ENCODE assay signal across 8 cellular contexts in genomic region chr6:77740380-77740779, GRCh38.
A peak's percentile ranks its signal among the peaks of the same experiment; 100 is the strongest.
DNase-seq lines count a peak whose midpoint lies in the region; ATAC-seq and TF ChIP-seq lines count a peak whose summit lies in the region.

No MANE protein-coding gene starts in this region.

- no peak for TF ChIP-seq POLR2A in adrenal gland (IDR thresholded peaks at IDR 0.05)

- H3K36me3 Mint-ChIP-seq in CD14-positive monocyte: no peaks in the 10 kb centered on the region
- peaks cover 22% of the 10 kb centered on the region; the same call in 1 of the 2 replicates for H3K36me3 Mint-ChIP-seq in WTC11

- H3K4me3 Mint-ChIP-seq in CD14-positive monocyte (no peak overlapping the region), WTC11 (no peak overlapping the region)

- H3K4me1 Mint-ChIP-seq in CD14-positive monocyte (no peaks in the 10 kb centered on the region), WTC11 (no peaks in the 10 kb centered on the region)

- H3K4me3 ChIP-seq in adrenal gland: no peak overlapping the region

- intact Hi-C loops in CD14-positive monocyte (cut with micrococcal nuclease) (no loop called here), adrenal gland (cut with DNase I) (no loop called here), posterior vena cava (cut with DNase I) (no loop called here)

- peak; percentile 2 for TF ChIP-seq CTCF in CD14-positive monocyte (IDR thresholded peaks at IDR 0.05)
- TF ChIP-seq CTCF in adrenal gland (IDR thresholded peaks at IDR 0.05): peak; percentile 38 to 63 (median 49)
- TF ChIP-seq CTCF in WTC11 (IDR thresholded peaks at IDR 0.05): no peak

- no peaks in the 10 kb centered on the region for H3K9me3 ChIP-seq in adrenal gland (replicated peaks in 1 of 3)

- H3K27me3 Mint-ChIP-seq in CD14-positive monocyte (ENCODE audit: low read depth in 3 of 3): no peaks in the 10 kb centered on the region
- no peaks in the 10 kb centered on the region for H3K27me3 Mint-ChIP-seq in WTC11 (ENCODE audit: low read depth)

- 2 to 15% (median 4%) methylated on average over 1 of the region's 1 CpG for WGBS in adrenal gland, 4 donors

- POLR2A ChIA-PET in WTC11 (lab: Charles Lee): no interaction called here

- DNase-seq in CD14-positive monocyte (ENCODE audit: low spot score) (no peak), HS-27A (ENCODE audit: low read depth) (peak; percentile 1), adrenal gland (no peak), kidney tubule cell (ENCODE audit: low spot score) (peak; percentile 10), WTC11 (ENCODE audit: low spot score) (no peak), posterior vena cava (ENCODE audit: low spot score) (no peak)
- DNase-seq in activated naive CD4-positive, alpha-beta T cell treated with anti-CD3 and anti-CD28 coated beads, Interleukin-2, amount 50 U/mL, for 16 hours: no peak

- CTCF ChIA-PET in WTC11 (lab: Charles Lee): no interaction called here

- no peak for ATAC-seq in WTC11
- ATAC-seq in HG02852 (IDR thresholded peaks at IDR 0.05; ENCODE audit: unreplicated experiment): no peak

- no peaks in the 10 kb centered on the region for H3K36me3 ChIP-seq in adrenal gland (replicated peaks in 1 of 2)

- no peaks in the 10 kb centered on the region for H3K27me3 ChIP-seq in adrenal gland

- H3K9me3 Mint-ChIP-seq in CD14-positive monocyte: peaks cover 6 to 25% (median 18%) of the 10 kb centered on the region in 7 donors
- H3K9me3 Mint-ChIP-seq in WTC11: peaks cover 45% of the 10 kb centered on the region

- no peak overlapping the region for H3K27ac ChIP-seq in adrenal gland

- H3K27ac Mint-ChIP-seq in CD14-positive monocyte (no peak overlapping the region), WTC11 (no peak overlapping the region)

- no peaks in the 10 kb centered on the region for H3K4me1 ChIP-seq in adrenal gland (replicated peaks in 1 of 2)

TF ChIP-seq in WTC11, 78 proteins besides CTCF, POLR2A, EP300 and RAD21:
- TF ChIP-seq ATF1 (CRISPR knock-in tag; IDR thresholded peaks at IDR 0.05) (no peak), PRRX2 (CRISPR knock-in tag; IDR thresholded peaks at IDR 0.05) (no peak), SOX15 (CRISPR knock-in tag; IDR thresholded peaks at IDR 0.05) (no peak), TP53 (CRISPR knock-in tag; IDR thresholded peaks at IDR 0.05) (no peak), RORB (CRISPR knock-in tag; IDR thresholded peaks at IDR 0.05) (no peak), JAZF1 (CRISPR knock-in tag; IDR thresholded peaks at IDR 0.05) (no peak), CREB1 (CRISPR knock-in tag; IDR thresholded peaks at IDR 0.05) (no peak), ARID4B (CRISPR knock-in tag; IDR thresholded peaks at IDR 0.05; ENCODE audit: borderline replicate concordance) (no peak), SMAD4 (CRISPR knock-in tag; IDR thresholded peaks at IDR 0.05) (no peak), HMGA2 (CRISPR knock-in tag; IDR thresholded peaks at IDR 0.05) (no peak)
- TF ChIP-seq, protein P1, sequence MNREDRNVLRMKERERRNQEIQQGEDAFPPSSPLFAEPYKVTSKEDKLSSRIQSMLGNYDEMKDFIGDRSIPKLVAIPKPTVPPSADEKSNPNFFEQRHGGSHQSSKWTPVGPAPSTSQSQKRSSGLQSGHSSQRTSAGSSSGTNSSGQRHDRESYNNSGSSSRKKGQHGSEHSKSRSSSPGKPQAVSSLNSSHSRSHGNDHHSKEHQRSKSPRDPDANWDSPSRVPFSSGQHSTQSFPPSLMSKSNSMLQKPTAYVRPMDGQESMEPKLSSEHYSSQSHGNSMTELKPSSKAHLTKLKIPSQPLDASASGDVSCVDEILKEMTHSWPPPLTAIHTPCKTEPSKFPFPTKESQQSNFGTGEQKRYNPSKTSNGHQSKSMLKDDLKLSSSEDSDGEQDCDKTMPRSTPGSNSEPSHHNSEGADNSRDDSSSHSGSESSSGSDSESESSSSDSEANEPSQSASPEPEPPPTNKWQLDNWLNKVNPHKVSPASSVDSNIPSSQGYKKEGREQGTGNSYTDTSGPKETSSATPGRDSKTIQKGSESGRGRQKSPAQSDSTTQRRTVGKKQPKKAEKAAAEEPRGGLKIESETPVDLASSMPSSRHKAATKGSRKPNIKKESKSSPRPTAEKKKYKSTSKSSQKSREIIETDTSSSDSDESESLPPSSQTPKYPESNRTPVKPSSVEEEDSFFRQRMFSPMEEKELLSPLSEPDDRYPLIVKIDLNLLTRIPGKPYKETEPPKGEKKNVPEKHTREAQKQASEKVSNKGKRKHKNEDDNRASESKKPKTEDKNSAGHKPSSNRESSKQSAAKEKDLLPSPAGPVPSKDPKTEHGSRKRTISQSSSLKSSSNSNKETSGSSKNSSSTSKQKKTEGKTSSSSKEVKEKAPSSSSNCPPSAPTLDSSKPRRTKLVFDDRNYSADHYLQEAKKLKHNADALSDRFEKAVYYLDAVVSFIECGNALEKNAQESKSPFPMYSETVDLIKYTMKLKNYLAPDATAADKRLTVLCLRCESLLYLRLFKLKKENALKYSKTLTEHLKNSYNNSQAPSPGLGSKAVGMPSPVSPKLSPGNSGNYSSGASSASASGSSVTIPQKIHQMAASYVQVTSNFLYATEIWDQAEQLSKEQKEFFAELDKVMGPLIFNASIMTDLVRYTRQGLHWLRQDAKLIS (CRISPR knock-in tag; IDR thresholded peaks at IDR 0.05; ENCODE audit: borderline replicate concordance): no peak
TF ChIP-seq in WTC11: peak in this region for 0.

Comparison
In these comparisons a context has a peak if more than half of its experiments do, and no peak if none do; other contexts are left out.
1. DNase-seq: peak in HS-27A (single experiment) and kidney tubule cell (single experiment); none in CD14-positive monocyte (single experiment), adrenal gland (0 of 7), WTC11 (single experiment), activated naive CD4-positive, alpha-beta T cell treated with anti-CD3 and anti-CD28 coated beads, Interleukin-2, amount 50 U/mL, for 16 hours (single experiment) and posterior vena cava (single experiment).